ENCODE assay signal across 24 cellular contexts in genomic region chr9:133878402-133878801, GRCh38.
DNase-seq lines count a peak whose midpoint lies in the region; ATAC-seq and TF ChIP-seq lines count a peak whose summit lies in the region.
"Had no signal": no experiment of that assay in that cellular context is flagged by ENCODE, and none has a peak within 500 bp of the region (broad histone marks: within the 10 kb centered on the region; RNA-seq: fewer than 3 reads in every experiment).

No MANE protein-coding gene starts in this region.

- H3K4ac ChIP-seq in trophoblast cell (ENCODE audit: low read depth, low read length), result peak overlapping the region; percentile 92

- H3K9me3 ChIP-seq in iPS-15b (ENCODE audit: control insufficient read depth, insufficient read depth, low read length) (no peaks in the 10 kb centered on the region), trophoblast cell (ENCODE audit: insufficient read depth, low read depth, low read length) (peaks cover 2% of the 10 kb centered on the region), left ventricle myocardium inferior (replicated peaks) (no peaks in the 10 kb centered on the region)
- H3K9me3 ChIP-seq: BLaER1 treated with 17β-estradiol and CSF1 and Interleukin-3, amounts not matched to agents 10 nM and 100 nM; Caco-2; Peyer's patch; SJSA1 had no signal

- H3K4me3 ChIP-seq in GM23338 (no peak overlapping the region), iPS-15b (ENCODE audit: low read depth, low read length) (no peak overlapping the region), trophoblast cell (ENCODE audit: low read depth, low read length) (peak overlapping the region; percentile 4), left ventricle myocardium inferior (no peak overlapping the region)
- H3K4me3 ChIP-seq: BLaER1 treated with 17β-estradiol and CSF1 and Interleukin-3, amounts not matched to agents 10 nM and 100 nM; GM12878; Peyer's patch; SJSA1 had no signal

- H3K79me2 ChIP-seq in GM23338 (replicated peaks; ENCODE audit: insufficient read depth) (peaks cover 47% of the 10 kb centered on the region), trophoblast cell (ENCODE audit: control insufficient read depth, insufficient read depth, low read length, poor library complexity) (peaks cover 80% of the 10 kb centered on the region)

- H3K36me3 Mint-ChIP-seq in GM23338 (ENCODE audit: low read depth), result no peaks in the 10 kb centered on the region; the same call in 2 of the 3 replicates
- H3K36me3 Mint-ChIP-seq: CD4-positive, alpha-beta memory T cell had no signal

- no peak for ATAC-seq in GM23338
- no peak for ATAC-seq in HG03457 (IDR thresholded peaks at IDR 0.05; ENCODE audit: unreplicated experiment)
- ATAC-seq: GM12878, Right ventricle myocardium inferior had no signal

- H2BK12ac ChIP-seq in trophoblast cell (ENCODE audit: low read length), result peak overlapping the region; percentile 87

- H3K23ac ChIP-seq in trophoblast cell (ENCODE audit: low read length), result no peak overlapping the region

- H3K18ac ChIP-seq in trophoblast cell (ENCODE audit: low read length), result peak overlapping the region; percentile 86

- no CpG with 5 or more reads among the region's 13 CpGs for WGBS in trophoblast cell (ENCODE audit: extremely low coverage, insufficient coverage, insufficient read length)

- H3K36me3 ChIP-seq in GM23338 (ENCODE audit: insufficient read depth), result no peaks in the 10 kb centered on the region
- H3K36me3 ChIP-seq in iPS-15b (ENCODE audit: control insufficient read depth, insufficient read depth, low read length), result peaks cover 7% of the 10 kb centered on the region
- peaks cover 5 to 7% of the 10 kb centered on the region in 2 experiments for H3K36me3 ChIP-seq in trophoblast cell (ENCODE audit: control insufficient read depth in 1 of 2, insufficient read depth in 2 of 2, low read length in 2 of 2)
- H3K36me3 ChIP-seq in left ventricle myocardium inferior, result no peaks in the 10 kb centered on the region
- H3K36me3 ChIP-seq: BLaER1 treated with 17β-estradiol and CSF1 and Interleukin-3, amounts not matched to agents 10 nM and 100 nM; Peyer's patch had no signal

- H3K4me1 ChIP-seq in GM23338 (ENCODE audit: insufficient read depth) (no peaks in the 10 kb centered on the region), iPS-15b (ENCODE audit: control insufficient read depth, insufficient read depth, low read length) (no peaks in the 10 kb centered on the region), trophoblast cell (ENCODE audit: control insufficient read depth in 1 of 2, insufficient read depth in 2 of 2, low read length in 2 of 2) (peaks cover 88 to 89% of the 10 kb centered on the region in 2 experiments), left ventricle myocardium inferior (peaks cover 12% of the 10 kb centered on the region)
- H3K4me1 ChIP-seq: Peyer's patch had no signal

- H3K4me3 Mint-ChIP-seq in GM23338, result no peak overlapping the region
- H3K4me3 Mint-ChIP-seq: CD4-positive, alpha-beta memory T cell had no signal

- TF ChIP-seq CTCF in GM23338 (conservative IDR thresholded peaks at IDR 0.05; ENCODE audit: low read depth in 2 of 2), result no peak
- TF ChIP-seq CTCF in VCaP (conservative IDR thresholded peaks at IDR 0.05), result no peak
- no peak for TF ChIP-seq CTCF in left ventricle myocardium inferior (IDR thresholded peaks at IDR 0.05; ENCODE audit: borderline replicate concordance)

- H4K91ac ChIP-seq in trophoblast cell (ENCODE audit: low read depth, low read length), result peak overlapping the region; percentile 94

- H3K9ac ChIP-seq in iPS-15b (ENCODE audit: low read depth, low read length) (peak overlapping the region; percentile 47), trophoblast cell (ENCODE audit: low read length) (no peak overlapping the region)

- H2AK5ac ChIP-seq in trophoblast cell (ENCODE audit: low read length), result peak overlapping the region; percentile 89

- no peak overlapping the region for H4K12ac ChIP-seq in trophoblast cell (ENCODE audit: low read depth, low read length)

- H3K4me2 ChIP-seq in GM23338 (no peak overlapping the region), trophoblast cell (ENCODE audit: low read length) (no peak overlapping the region)
- H3K4me2 ChIP-seq: BLaER1 treated with 17β-estradiol and CSF1 and Interleukin-3, amounts not matched to agents 10 nM and 100 nM had no signal

- peak overlapping the region; percentile 99 for H2BK5ac ChIP-seq in trophoblast cell (ENCODE audit: low read depth, low read length, poor library complexity)

- H4K8ac ChIP-seq in trophoblast cell (ENCODE audit: low read depth, low read length), result peak overlapping the region; percentile 44

- H3K9me2 ChIP-seq in GM23338 (ENCODE audit: insufficient read depth), result no peaks in the 10 kb centered on the region

- peaks cover 48% of the 10 kb centered on the region for H3K4me1 Mint-ChIP-seq in GM23338
- H3K4me1 Mint-ChIP-seq: CD4-positive, alpha-beta memory T cell had no signal

- no peaks in the 10 kb centered on the region; the same call in 2 of the 3 replicates for H3K9me3 Mint-ChIP-seq in GM23338
- H3K9me3 Mint-ChIP-seq: CD4-positive, alpha-beta memory T cell had no signal

- no peaks in the 10 kb centered on the region for H3F3A ChIP-seq in GM23338 (replicated peaks; ENCODE audit: low read depth)

- H3K27ac ChIP-seq in GM23338 (ENCODE audit: low read depth), result no peak overlapping the region
- H3K27ac ChIP-seq in VCaP, result peak overlapping the region; percentile 95; the same call in 1 of the 2 replicates
- H3K27ac ChIP-seq in trophoblast cell (ENCODE audit: low read depth, low read length), result no peak overlapping the region
- no peak overlapping the region for H3K27ac ChIP-seq in left ventricle myocardium inferior (replicated peaks)
- H3K27ac ChIP-seq: BLaER1 treated with 17β-estradiol and CSF1 and Interleukin-3, amounts not matched to agents 10 nM and 100 nM; Peyer's patch; SJSA1 had no signal

- H4K20me1 ChIP-seq in GM23338 (replicated peaks; ENCODE audit: insufficient read depth), result no peaks in the 10 kb centered on the region

- no peak for DNase-seq in GM23338 (ENCODE audit: low spot score)
- DNase-seq in trophoblast cell, result no peak
- DNase-seq in activated CD4-positive, alpha-beta T cell treated with anti-CD3 and anti-CD28 coated beads, Interleukin-2, amount 50 U/mL, for 1 hour, result no peak
- DNase-seq in T-helper 1 cell, result no peak
- no peak for DNase-seq in left ventricle myocardium inferior
- DNase-seq: 8988T; Caco-2; CD4-positive, alpha-beta memory T cell; DMS 273 treated with DMSO at 0.1 percent for 48 hours; DND-41; GOT3; Kasumi-1; NCI-H1694 treated with DMSO at 0.1 percent for 48 hours; NCI-H2081 treated with DMSO at 0.1 percent for 48 hours; NCI-H524 treated with DMSO at 0.1 percent for 48 hours; NCI-H82; Peyer's patch had no signal

- peaks cover 92% of the 10 kb centered on the region for H3K79me1 ChIP-seq in trophoblast cell (ENCODE audit: low read length)

- intact Hi-C loops in left ventricle myocardium inferior (cut with micrococcal nuclease), result no loop called here

- H3K14ac ChIP-seq in trophoblast cell (ENCODE audit: low read length), result peak overlapping the region; percentile 90

- peak overlapping the region; percentile 65; the same call in 1 of the 2 replicates for H3K27ac Mint-ChIP-seq in GM23338
- H3K27ac Mint-ChIP-seq: CD4-positive, alpha-beta memory T cell had no signal

- H3K27me3 ChIP-seq in GM23338 (ENCODE audit: insufficient read depth), result no peaks in the 10 kb centered on the region
- no peaks in the 10 kb centered on the region for H3K27me3 ChIP-seq in iPS-15b (ENCODE audit: control insufficient read depth, insufficient read depth, low read length)
- no peaks in the 10 kb centered on the region for H3K27me3 ChIP-seq in trophoblast cell (ENCODE audit: insufficient read depth, low read length)
- no peaks in the 10 kb centered on the region for H3K27me3 ChIP-seq in left ventricle myocardium inferior (ENCODE audit: low read depth)
- H3K27me3 ChIP-seq: BLaER1 treated with 17β-estradiol and CSF1 and Interleukin-3, amounts not matched to agents 10 nM and 100 nM; Peyer's patch; SJSA1 had no signal

- H2BK120ac ChIP-seq in trophoblast cell (ENCODE audit: insufficient read depth, low read length, poor library complexity), result peak overlapping the region; percentile 99

- H3K27me3 Mint-ChIP-seq in GM23338 (ENCODE audit: insufficient read depth, low read depth, poor library complexity), result peaks cover 12% of the 10 kb centered on the region
- H3K27me3 Mint-ChIP-seq: CD4-positive, alpha-beta memory T cell had no signal

- no peak overlapping the region for H2AFZ ChIP-seq in GM23338
- H2AFZ ChIP-seq in trophoblast cell (ENCODE audit: insufficient read depth, low read length, poor library complexity), result peak overlapping the region; percentile 41

TF ChIP-seq in GM23338, 12 proteins besides CTCF, POLR2A, EP300 and RAD21 (continues in another document):
- TF ChIP-seq ZNF114 (CRISPR knock-in tag; IDR thresholded peaks at IDR 0.05) (no peak), CREB1 (CRISPR knock-in tag; IDR thresholded peaks at IDR 0.05; ENCODE audit: low read depth) (no peak)
